ENCODE assay signal across 2 cellular contexts in the genomic region with DNA sequence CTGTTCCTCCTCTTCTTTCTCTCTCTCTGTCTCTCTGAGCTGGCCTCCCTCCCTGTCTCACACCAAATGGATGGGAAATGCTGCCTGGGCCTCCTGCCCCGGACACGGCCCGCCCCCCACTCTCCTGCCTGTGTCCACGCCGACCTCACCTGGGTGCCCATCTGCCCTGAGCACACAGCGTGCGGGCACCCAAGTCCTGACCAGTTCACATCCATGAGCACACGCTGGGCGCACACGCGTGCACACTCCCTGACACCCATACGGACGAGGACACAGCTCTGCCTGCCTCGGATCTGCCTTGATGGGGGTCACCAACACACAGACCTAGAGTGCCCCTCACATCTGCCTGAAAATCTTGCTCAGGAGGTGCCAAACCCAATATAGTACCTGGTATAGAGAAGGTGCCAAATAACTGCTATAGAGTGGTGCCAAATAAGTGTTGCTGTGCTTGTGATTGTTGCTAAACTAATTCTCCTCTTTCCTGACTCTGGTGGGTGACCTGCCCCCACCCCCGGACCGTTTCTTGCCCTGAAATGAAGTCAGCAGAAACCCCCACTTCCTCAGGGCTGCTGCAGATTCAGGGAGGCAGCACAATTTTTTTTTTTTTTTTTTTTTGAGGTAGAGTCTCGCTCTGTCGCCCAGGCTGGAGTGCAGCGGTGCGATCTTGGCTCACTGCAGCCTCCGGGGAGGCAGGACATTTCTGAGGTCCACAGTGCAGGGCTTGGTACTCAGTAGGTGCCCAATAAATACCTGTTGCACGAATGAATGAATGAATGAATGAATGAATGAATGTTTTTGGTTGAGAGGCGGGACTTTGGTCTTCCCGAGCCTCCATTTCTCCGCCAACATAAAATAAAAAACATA.
TF ChIP-seq lines count a peak whose summit lies in the region.

No MANE protein-coding gene starts in this region.

TF ChIP-seq in GM12878, 131 proteins besides CTCF, POLR2A, EP300 and RAD21:
- TF ChIP-seq RFX5 (IDR thresholded peaks at IDR 0.05; ENCODE audit: low read depth, low read length) (no peak), KAT2A (conservative IDR thresholded peaks at IDR 0.05; ENCODE audit: control insufficient read depth, low read depth, low read length) (no peak), JUNB (IDR thresholded peaks at IDR 0.05) (0 out of 2 replicates have a peak, but pooled peaks have one; percentile 33), CREM (IDR thresholded peaks at IDR 0.05; ENCODE audit: low read depth) (0 out of 2 replicates have a peak, but pooled peaks have one; percentile 9), SPI1 (IDR thresholded peaks at IDR 0.05; ENCODE audit: borderline replicate concordance, insufficient read depth, low read depth, low read length) (peak; percentile 41; the same call in 1 of the 2 replicates), SMARCA5 (IDR thresholded peaks at IDR 0.05) (0 out of 2 replicates have a peak, but pooled peaks have one; percentile 46), PAX5 (IDR thresholded peaks at IDR 0.05; ENCODE audit: borderline replicate concordance, low read depth, low read length) (peak; percentile 61), POLR2AphosphoS2 (IDR thresholded peaks at IDR 0.05; ENCODE audit: low read depth, low read length) (no peak), ZNF274 (IDR thresholded peaks at IDR 0.05; ENCODE audit: insufficient read depth, insufficient read length) (no peak), EGR1 (IDR thresholded peaks at IDR 0.05; ENCODE audit: borderline replicate concordance in 1 of 2, low read depth in 2 of 2, low read length in 2 of 2) (peak in 1 of 2 experiments; percentile 79; a peak in 1 of 3 replicates), ATF7 (IDR thresholded peaks at IDR 0.05; ENCODE audit: low read depth) (peak; percentile 42; the same call in 1 of the 2 replicates), HCFC1 (IDR thresholded peaks at IDR 0.05; ENCODE audit: low read length) (no peak), HDGF (IDR thresholded peaks at IDR 0.05) (0 out of 2 replicates have a peak, but pooled peaks have one; percentile 9), RUNX3 (IDR thresholded peaks at IDR 0.05; ENCODE audit: low read length) (peak; percentile 40; the same call in 1 of the 2 replicates), ZNF384 (IDR thresholded peaks at IDR 0.05; ENCODE audit: borderline replicate concordance, low read depth, low read length) (peak; percentile 79), CREB1 (IDR thresholded peaks at IDR 0.05; ENCODE audit: low read depth) (0 out of 2 replicates have a peak, but pooled peaks have one; percentile 47), CEBPB (IDR thresholded peaks at IDR 0.05; ENCODE audit: borderline replicate concordance in 1 of 2, low read depth in 2 of 2, low read length in 2 of 2) (no peak), PAX8 (IDR thresholded peaks at IDR 0.05) (no peak), ZNF207 (IDR thresholded peaks at IDR 0.05; ENCODE audit: borderline replicate concordance) (no peak), ZBED1 (IDR thresholded peaks at IDR 0.05; ENCODE audit: borderline replicate concordance) (no peak), HDAC6 (IDR thresholded peaks at IDR 0.05; ENCODE audit: unreplicated experiment) (no peak), EED (IDR thresholded peaks at IDR 0.05; ENCODE audit: low read depth) (no peak), ZNF24 (IDR thresholded peaks at IDR 0.05) (peak; percentile 96), SREBF2 (IDR thresholded peaks at IDR 0.05; ENCODE audit: low read length) (no peak), BCL11A (IDR thresholded peaks at IDR 0.05; ENCODE audit: low read depth, low read length) (no peak), FOXM1 (IDR thresholded peaks at IDR 0.05; ENCODE audit: low read depth, low read length) (no peak)
- TF ChIP-seq, protein P1, sequence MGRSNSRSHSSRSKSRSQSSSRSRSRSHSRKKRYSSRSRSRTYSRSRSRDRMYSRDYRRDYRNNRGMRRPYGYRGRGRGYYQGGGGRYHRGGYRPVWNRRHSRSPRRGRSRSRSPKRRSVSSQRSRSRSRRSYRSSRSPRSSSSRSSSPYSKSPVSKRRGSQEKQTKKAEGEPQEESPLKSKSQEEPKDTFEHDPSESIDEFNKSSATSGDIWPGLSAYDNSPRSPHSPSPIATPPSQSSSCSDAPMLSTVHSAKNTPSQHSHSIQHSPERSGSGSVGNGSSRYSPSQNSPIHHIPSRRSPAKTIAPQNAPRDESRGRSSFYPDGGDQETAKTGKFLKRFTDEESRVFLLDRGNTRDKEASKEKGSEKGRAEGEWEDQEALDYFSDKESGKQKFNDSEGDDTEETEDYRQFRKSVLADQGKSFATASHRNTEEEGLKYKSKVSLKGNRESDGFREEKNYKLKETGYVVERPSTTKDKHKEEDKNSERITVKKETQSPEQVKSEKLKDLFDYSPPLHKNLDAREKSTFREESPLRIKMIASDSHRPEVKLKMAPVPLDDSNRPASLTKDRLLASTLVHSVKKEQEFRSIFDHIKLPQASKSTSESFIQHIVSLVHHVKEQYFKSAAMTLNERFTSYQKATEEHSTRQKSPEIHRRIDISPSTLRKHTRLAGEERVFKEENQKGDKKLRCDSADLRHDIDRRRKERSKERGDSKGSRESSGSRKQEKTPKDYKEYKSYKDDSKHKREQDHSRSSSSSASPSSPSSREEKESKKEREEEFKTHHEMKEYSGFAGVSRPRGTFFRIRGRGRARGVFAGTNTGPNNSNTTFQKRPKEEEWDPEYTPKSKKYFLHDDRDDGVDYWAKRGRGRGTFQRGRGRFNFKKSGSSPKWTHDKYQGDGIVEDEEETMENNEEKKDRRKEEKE (IDR thresholded peaks at IDR 0.05), result no peak
- TF ChIP-seq, protein P2, sequence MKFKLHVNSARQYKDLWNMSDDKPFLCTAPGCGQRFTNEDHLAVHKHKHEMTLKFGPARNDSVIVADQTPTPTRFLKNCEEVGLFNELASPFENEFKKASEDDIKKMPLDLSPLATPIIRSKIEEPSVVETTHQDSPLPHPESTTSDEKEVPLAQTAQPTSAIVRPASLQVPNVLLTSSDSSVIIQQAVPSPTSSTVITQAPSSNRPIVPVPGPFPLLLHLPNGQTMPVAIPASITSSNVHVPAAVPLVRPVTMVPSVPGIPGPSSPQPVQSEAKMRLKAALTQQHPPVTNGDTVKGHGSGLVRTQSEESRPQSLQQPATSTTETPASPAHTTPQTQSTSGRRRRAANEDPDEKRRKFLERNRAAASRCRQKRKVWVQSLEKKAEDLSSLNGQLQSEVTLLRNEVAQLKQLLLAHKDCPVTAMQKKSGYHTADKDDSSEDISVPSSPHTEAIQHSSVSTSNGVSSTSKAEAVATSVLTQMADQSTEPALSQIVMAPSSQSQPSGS (IDR thresholded peaks at IDR 0.05; ENCODE audit: low read length), result no peak
- TF ChIP-seq, protein P3, sequence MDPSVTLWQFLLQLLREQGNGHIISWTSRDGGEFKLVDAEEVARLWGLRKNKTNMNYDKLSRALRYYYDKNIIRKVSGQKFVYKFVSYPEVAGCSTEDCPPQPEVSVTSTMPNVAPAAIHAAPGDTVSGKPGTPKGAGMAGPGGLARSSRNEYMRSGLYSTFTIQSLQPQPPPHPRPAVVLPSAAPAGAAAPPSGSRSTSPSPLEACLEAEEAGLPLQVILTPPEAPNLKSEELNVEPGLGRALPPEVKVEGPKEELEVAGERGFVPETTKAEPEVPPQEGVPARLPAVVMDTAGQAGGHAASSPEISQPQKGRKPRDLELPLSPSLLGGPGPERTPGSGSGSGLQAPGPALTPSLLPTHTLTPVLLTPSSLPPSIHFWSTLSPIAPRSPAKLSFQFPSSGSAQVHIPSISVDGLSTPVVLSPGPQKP (IDR thresholded peaks at IDR 0.05; ENCODE audit: low read depth, low read length), result no peak

TF ChIP-seq in liver, 16 proteins besides CTCF, POLR2A, EP300 and RAD21:
- TF ChIP-seq HNF4A (conservative IDR thresholded peaks at IDR 0.05), result no peak
- no peak for TF ChIP-seq GABPA (IDR thresholded peaks at IDR 0.05 in 1 of 2, conservative IDR thresholded peaks at IDR 0.05 in 1 of 2)
- TF ChIP-seq, protein P4, sequence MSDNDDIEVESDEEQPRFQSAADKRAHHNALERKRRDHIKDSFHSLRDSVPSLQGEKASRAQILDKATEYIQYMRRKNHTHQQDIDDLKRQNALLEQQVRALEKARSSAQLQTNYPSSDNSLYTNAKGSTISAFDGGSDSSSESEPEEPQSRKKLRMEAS (IDR thresholded peaks at IDR 0.05), result no peak
- TF ChIP-seq RXRA (IDR thresholded peaks at IDR 0.05), result peak in 1 of 2 donors; percentile 57
- no peak for TF ChIP-seq NR2F2 (IDR thresholded peaks at IDR 0.05)
- TF ChIP-seq, protein P5, sequence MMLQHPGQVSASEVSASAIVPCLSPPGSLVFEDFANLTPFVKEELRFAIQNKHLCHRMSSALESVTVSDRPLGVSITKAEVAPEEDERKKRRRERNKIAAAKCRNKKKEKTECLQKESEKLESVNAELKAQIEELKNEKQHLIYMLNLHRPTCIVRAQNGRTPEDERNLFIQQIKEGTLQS (IDR thresholded peaks at IDR 0.05), result no peak
- TF ChIP-seq SP1 (IDR thresholded peaks at IDR 0.05), result no peak
- no peak for TF ChIP-seq EGR1 (IDR thresholded peaks at IDR 0.05; ENCODE audit: low read depth in 2 of 2)
- TF ChIP-seq FOXA2 (IDR thresholded peaks at IDR 0.05), result no peak
- TF ChIP-seq YY1 (IDR thresholded peaks at IDR 0.05), result no peak
- TF ChIP-seq, protein P6, sequence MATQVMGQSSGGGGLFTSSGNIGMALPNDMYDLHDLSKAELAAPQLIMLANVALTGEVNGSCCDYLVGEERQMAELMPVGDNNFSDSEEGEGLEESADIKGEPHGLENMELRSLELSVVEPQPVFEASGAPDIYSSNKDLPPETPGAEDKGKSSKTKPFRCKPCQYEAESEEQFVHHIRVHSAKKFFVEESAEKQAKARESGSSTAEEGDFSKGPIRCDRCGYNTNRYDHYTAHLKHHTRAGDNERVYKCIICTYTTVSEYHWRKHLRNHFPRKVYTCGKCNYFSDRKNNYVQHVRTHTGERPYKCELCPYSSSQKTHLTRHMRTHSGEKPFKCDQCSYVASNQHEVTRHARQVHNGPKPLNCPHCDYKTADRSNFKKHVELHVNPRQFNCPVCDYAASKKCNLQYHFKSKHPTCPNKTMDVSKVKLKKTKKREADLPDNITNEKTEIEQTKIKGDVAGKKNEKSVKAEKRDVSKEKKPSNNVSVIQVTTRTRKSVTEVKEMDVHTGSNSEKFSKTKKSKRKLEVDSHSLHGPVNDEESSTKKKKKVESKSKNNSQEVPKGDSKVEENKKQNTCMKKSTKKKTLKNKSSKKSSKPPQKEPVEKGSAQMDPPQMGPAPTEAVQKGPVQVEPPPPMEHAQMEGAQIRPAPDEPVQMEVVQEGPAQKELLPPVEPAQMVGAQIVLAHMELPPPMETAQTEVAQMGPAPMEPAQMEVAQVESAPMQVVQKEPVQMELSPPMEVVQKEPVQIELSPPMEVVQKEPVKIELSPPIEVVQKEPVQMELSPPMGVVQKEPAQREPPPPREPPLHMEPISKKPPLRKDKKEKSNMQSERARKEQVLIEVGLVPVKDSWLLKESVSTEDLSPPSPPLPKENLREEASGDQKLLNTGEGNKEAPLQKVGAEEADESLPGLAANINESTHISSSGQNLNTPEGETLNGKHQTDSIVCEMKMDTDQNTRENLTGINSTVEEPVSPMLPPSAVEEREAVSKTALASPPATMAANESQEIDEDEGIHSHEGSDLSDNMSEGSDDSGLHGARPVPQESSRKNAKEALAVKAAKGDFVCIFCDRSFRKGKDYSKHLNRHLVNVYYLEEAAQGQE (IDR thresholded peaks at IDR 0.05), result no peak
- TF ChIP-seq FOXA1 (IDR thresholded peaks at IDR 0.05), result peak; percentile 15
- no peak for TF ChIP-seq HNF4G (IDR thresholded peaks at IDR 0.05)
- no peak for TF ChIP-seq JUND (IDR thresholded peaks at IDR 0.05)
